Comparison of ENCODE assay signal across 16 cellular contexts in genomic region chr7:101978683-101979082, GRCh38.
"Had no signal": no experiment of that assay in that cellular context is flagged by ENCODE, and none has a peak within 500 bp of the region (broad histone marks: within the 10 kb centered on the region; RNA-seq: fewer than 3 reads in every experiment).

No MANE protein-coding gene starts in this region.

- H3K4me3 ChIP-seq: heart right ventricle, left ventricle myocardium inferior, ovary, testis had no signal

- H3K36me3 ChIP-seq: heart right ventricle, left ventricle myocardium inferior, ovary had no signal

- H3K27ac Mint-ChIP-seq: activated CD4-positive, alpha-beta T cell treated with anti-CD3 and anti-CD28 coated beads for 36 hours; activated CD8-positive, alpha-beta T cell treated with anti-CD3 and anti-CD28 coated beads for 36 hours; activated naive CD8-positive, alpha-beta T cell treated with anti-CD3 and anti-CD28 coated beads, Interleukin-2, amount 50 U/mL, for 24 hours had no signal

- H3K27ac ChIP-seq: ovary, testis had no signal

- H3K27me3 ChIP-seq: heart right ventricle, ovary, testis had no signal

- FAIRE-seq: astrocyte, islet of Langerhans, urothelium cell line had no signal

- ATAC-seq: activated CD4-positive, alpha-beta T cell treated with anti-CD3 and anti-CD28 coated beads for 36 hours; activated CD8-positive, alpha-beta T cell treated with anti-CD3 and anti-CD28 coated beads for 36 hours; activated naive CD8-positive, alpha-beta T cell treated with anti-CD3 and anti-CD28 coated beads, Interleukin-2, amount 50 U/mL, for 24 hours; stimulated activated naive CD8-positive, alpha-beta T cell treated with anti-CD3 and anti-CD28 coated beads, Interleukin-15, amount 100 ng/mL, for 72 hours had no signal

- H3K9me3 Mint-ChIP-seq: activated naive CD8-positive, alpha-beta T cell treated with anti-CD3 and anti-CD28 coated beads, Interleukin-2, amount 50 U/mL, for 24 hours; stimulated activated naive CD8-positive, alpha-beta T cell treated with anti-CD3 and anti-CD28 coated beads, Interleukin-15, amount 100 ng/mL, for 72 hours had no signal

- H3K4me1 ChIP-seq: testis had no signal

- H3K4me3 Mint-ChIP-seq: activated CD4-positive, alpha-beta T cell treated with anti-CD3 and anti-CD28 coated beads for 36 hours; activated CD8-positive, alpha-beta T cell treated with anti-CD3 and anti-CD28 coated beads for 36 hours; activated naive CD8-positive, alpha-beta T cell treated with anti-CD3 and anti-CD28 coated beads, Interleukin-2, amount 50 U/mL, for 24 hours; stimulated activated naive CD8-positive, alpha-beta T cell treated with anti-CD3 and anti-CD28 coated beads, Interleukin-15, amount 100 ng/mL, for 72 hours had no signal

- H3K9me3 ChIP-seq: left ventricle myocardium inferior, ovary, testis had no signal

- DNase-seq: activated CD4-positive, alpha-beta T cell treated with anti-CD3 and anti-CD28 coated beads for 36 hours; activated CD8-positive, alpha-beta memory T cell treated with anti-CD3 and anti-CD28 coated beads, Interleukin-2, amount 50 U/mL, for 4 hours; activated CD8-positive, alpha-beta T cell treated with anti-CD3 and anti-CD28 coated beads for 36 hours; activated naive CD4-positive, alpha-beta T cell; activated naive CD8-positive, alpha-beta T cell treated with anti-CD3 and anti-CD28 coated beads, Interleukin-2, amount 50 U/mL, for 24 hours; foreskin melanocyte; heart right ventricle; left ventricle myocardium inferior; ovary; stimulated activated CD4-positive, alpha-beta T cell treated with anti-CD3 and anti-CD28 coated beads, Interleukin-15, amount 100 ng/mL, for 24 hours; stimulated activated CD4-positive, alpha-beta T cell treated with anti-CD3 and anti-CD28 coated beads, Interleukin-4, amount 100 ng/mL, for 24 hours; stimulated activated naive CD8-positive, alpha-beta T cell treated with anti-CD3 and anti-CD28 coated beads, Interleukin-15, amount 100 ng/mL, for 72 hours; testis had no signal
